In genomic region chr4:120481711-120482110, GRCh38 we compare ENCODE assay signal across 15 cellular contexts.
DNase-seq lines count a peak whose midpoint lies in the region; ATAC-seq and TF ChIP-seq lines count a peak whose summit lies in the region.
"Had no signal": no experiment of that assay in that cellular context is flagged by ENCODE, and none has a peak within 500 bp of the region (broad histone marks: within the 10 kb centered on the region; RNA-seq: fewer than 3 reads in every experiment).

No MANE protein-coding gene starts in this region.

- ATAC-seq in HG03342 (IDR thresholded peaks at IDR 0.05; ENCODE audit: unreplicated experiment) = no peak

- no peak for TF ChIP-seq CTCF in AG10803 (conservative IDR thresholded peaks at IDR 0.05; ENCODE audit: low read length)
- TF ChIP-seq CTCF in PC-9 (conservative IDR thresholded peaks at IDR 0.05) = no peak
- TF ChIP-seq CTCF in fibroblast of villous mesenchyme (IDR thresholded peaks at IDR 0.05; ENCODE audit: insufficient read depth, low read depth, low read length) = no peak

- POLR2A ChIA-PET in PC-9 (lab: Charles Lee; ENCODE audit: unreplicated experiment) = no interaction called here

- 0 out of 2 replicates have a peak overlapping the region, but pooled peaks have one; percentile 56 for H2AFZ ChIP-seq in PC-9

- H3K36me3 ChIP-seq in PC-9 (ENCODE audit: low read depth) = no peaks in the 10 kb centered on the region
- H3K36me3 ChIP-seq: BE2C, HAP-1 had no signal

- H3K4me1 ChIP-seq in PC-9 (replicated peaks; ENCODE audit: insufficient read depth) = no peaks in the 10 kb centered on the region
- H3K4me1 ChIP-seq: BE2C, Caco-2, HAP-1 had no signal

- H3K27ac ChIP-seq in PC-9 = no peak overlapping the region
- H3K27ac ChIP-seq: C4-2B, HL-60 had no signal

- H3K79me2 ChIP-seq in PC-9 (ENCODE audit: low read depth) = no peaks in the 10 kb centered on the region

- no peaks in the 10 kb centered on the region for H4K20me1 ChIP-seq in PC-9 (ENCODE audit: insufficient read depth)

- DNase-seq in AG10803 (ENCODE audit: low read depth) (peak; percentile 43), PC-9 (no peak), fibroblast of gingiva (ENCODE audit: low read depth) (peak; percentile 45), fibroblast of villous mesenchyme (ENCODE audit: low read depth) (peak; percentile 19), HPDE6-E6E7 (ENCODE audit: extremely low spot score) (no peak), Ammon's horn (ENCODE audit: low spot score) (no peak)
- DNase-seq: 8988T; BE2C; Caco-2; CD4-positive, alpha-beta T cell; IMR-90 had no signal

- CTCF ChIA-PET in PC-9 (lab: Charles Lee) = no interaction called here

- BruUV-seq in PC-9 (replicated peaks; lab: Mats Ljungman, UMichigan) = no TSS peak

- H3K9me2 ChIP-seq in PC-9 (ENCODE audit: insufficient read depth) = no peaks in the 10 kb centered on the region

- H3K4me2 ChIP-seq in PC-9 = no peak overlapping the region

- intact Hi-C loops in PC-9 (cut with micrococcal nuclease; ENCODE audit: unreplicated experiment) = no loop called here

- no peaks in the 10 kb centered on the region for H3K9me3 ChIP-seq in PC-9 (ENCODE audit: insufficient read depth, low read depth)
- H3K9me3 ChIP-seq: BE2C, Caco-2, HAP-1 had no signal

- H3K27me3 ChIP-seq in PC-9 (ENCODE audit: insufficient read depth, low read depth) = no peaks in the 10 kb centered on the region
- H3K27me3 ChIP-seq: BE2C had no signal

- no peaks in the 10 kb centered on the region for H3F3A ChIP-seq in PC-9 (ENCODE audit: insufficient read depth, low read depth)

- H3K4me3 ChIP-seq in AG10803 (ENCODE audit: low read length) (no peak overlapping the region), PC-9 (no peak overlapping the region), fibroblast of villous mesenchyme (ENCODE audit: low read depth, low read length) (no peak overlapping the region)
- H3K4me3 ChIP-seq: HAP-1 had no signal

Comparison
In these comparisons a context has a peak if more than half of its experiments do, and no peak if none do; other contexts are left out.
1. DNase-seq: peak in AG10803 (single experiment), fibroblast of gingiva (single experiment) and fibroblast of villous mesenchyme (single experiment); none in PC-9 (0 of 2), HPDE6-E6E7 (single experiment) and Ammon's horn (single experiment).